ENCODE assay signal across 8 cellular contexts in genomic region chr12:89525002-89525823, GRCh38. TPM values are rescaled to one million over a fixed set of nuclear protein-coding genes. Genes with fewer than 3 reads are reported as not detected.
DNase-seq lines count a peak whose midpoint lies in the region; ATAC-seq and TF ChIP-seq lines count a peak whose summit lies in the region.

No MANE protein-coding gene starts in this region.

- H3K4me1 ChIP-seq in neural progenitor cell (no peaks in the 10 kb centered on the region), thymus (ENCODE audit: control insufficient read depth, insufficient read depth, low read length) (peaks cover 6% of the 10 kb centered on the region)

- peaks cover 17% of the 10 kb centered on the region for H3K36me3 Mint-ChIP-seq in neural progenitor cell

- peaks cover 30% of the 10 kb centered on the region for H3K4me1 Mint-ChIP-seq in neural progenitor cell

- H3K9ac ChIP-seq in neural progenitor cell = peak overlapping the region; percentile 8

- H3F3A ChIP-seq in neural progenitor cell (ENCODE audit: low read depth) = peaks cover 12% of the 10 kb centered on the region

- TF ChIP-seq CTCF in fibroblast of pulmonary artery (IDR thresholded peaks at IDR 0.05; ENCODE audit: low read length, missing control alignments) (no peak), neural progenitor cell (IDR thresholded peaks at IDR 0.05) (no peak)

- H3K36me3 ChIP-seq in neural progenitor cell (no peaks in the 10 kb centered on the region), thymus (ENCODE audit: control insufficient read depth, insufficient read depth) (peaks cover 5% of the 10 kb centered on the region)

- H2AFZ ChIP-seq in neural progenitor cell (replicated peaks) = peak overlapping the region; percentile 96

- peak; percentile 18 to 22 for DNase-seq in activated CD4-positive, alpha-beta T cell treated with anti-CD3 and anti-CD28 coated beads for 24 hours (ENCODE audit: low read depth in 2 of 2)
- no peak for DNase-seq in activated CD4-positive, alpha-beta T cell treated with anti-CD3 and anti-CD28 coated beads for 1 hour
- DNase-seq in NCI-H345 treated with DMSO at 0.1 percent for 48 hours (lab: John Stamatoyannopoulos, UW; ENCODE audit: unreplicated experiment) (peak; percentile 12), fibroblast of pulmonary artery (ENCODE audit: low read depth) (peak; percentile 33), neural progenitor cell (ENCODE audit: low spot score) (peak; percentile 73)
- DNase-seq in activated T-helper 1 cell treated with anti-CD3 and anti-CD28 coated beads, Interleukin-2, amount 50 U/mL, for 16 hours (ENCODE audit: low read depth in 1 of 2, low spot score in 1 of 2) = peak; percentile 5 to 28

- H3K4me3 Mint-ChIP-seq in neural progenitor cell = peak overlapping the region; percentile 94

- H3K27ac ChIP-seq in neural progenitor cell (no peak overlapping the region), thymus (ENCODE audit: low read depth) (peak overlapping the region; percentile 79)

- H3K27me3 Mint-ChIP-seq in neural progenitor cell (ENCODE audit: insufficient read depth, low read depth) = no peaks in the 10 kb centered on the region

- under 1% methylated on average over 67 of the region's 67 CpGs for WGBS in thymus

- no peaks in the 10 kb centered on the region for H3K27me3 ChIP-seq in neural progenitor cell
- H3K27me3 ChIP-seq in thymus (ENCODE audit: control insufficient read depth, insufficient read depth) = no peaks in the 10 kb centered on the region

- peak; percentile 35 for ATAC-seq in HG02970 (IDR thresholded peaks at IDR 0.05; ENCODE audit: low FRiP score, unreplicated experiment)

- H3K27ac Mint-ChIP-seq in neural progenitor cell = no peak overlapping the region

- H3K4me3 ChIP-seq in fibroblast of pulmonary artery (replicated peaks; ENCODE audit: low read depth, low read length) = peak overlapping the region; percentile 94
- peak overlapping the region; percentile 93 for H3K4me3 ChIP-seq in neural progenitor cell
- H3K4me3 ChIP-seq in thymus (ENCODE audit: low read length) = peak overlapping the region; percentile 98

- H3K9me3 ChIP-seq in neural progenitor cell (ENCODE audit: low read depth) = no peaks in the 10 kb centered on the region
- H3K9me3 ChIP-seq in thymus (ENCODE audit: control insufficient read depth) = no peaks in the 10 kb centered on the region

- peaks cover 15% of the 10 kb centered on the region for H3K79me2 ChIP-seq in neural progenitor cell (ENCODE audit: low read depth)

- H4K20me1 ChIP-seq in neural progenitor cell (ENCODE audit: low read depth) = no peaks in the 10 kb centered on the region

- H3K9me3 Mint-ChIP-seq in neural progenitor cell = no peaks in the 10 kb centered on the region

- peak overlapping the region; percentile 82 for H3K4me2 ChIP-seq in neural progenitor cell

RNA-seq across cellular contexts. Expression of gene GALNT4, which starts 0.6 kb away (rescaled TPM):
- total RNA-seq in neural progenitor cell (ENCODE audit: low replicate concordance) = 2.2 and 2.8 TPM in 2 replicates
- 2.9 TPM for polyA plus RNA-seq in thymus

RNA-seq across cellular contexts. Expression of gene POC1B, which starts 0.6 kb away (rescaled TPM):
- total RNA-seq in neural progenitor cell (ENCODE audit: low replicate concordance) = 32.4 and 40.3 TPM in 2 replicates
- 12.2 TPM for polyA plus RNA-seq in thymus
